8 cellular contexts compared by ENCODE assay signal in the genomic region with DNA sequence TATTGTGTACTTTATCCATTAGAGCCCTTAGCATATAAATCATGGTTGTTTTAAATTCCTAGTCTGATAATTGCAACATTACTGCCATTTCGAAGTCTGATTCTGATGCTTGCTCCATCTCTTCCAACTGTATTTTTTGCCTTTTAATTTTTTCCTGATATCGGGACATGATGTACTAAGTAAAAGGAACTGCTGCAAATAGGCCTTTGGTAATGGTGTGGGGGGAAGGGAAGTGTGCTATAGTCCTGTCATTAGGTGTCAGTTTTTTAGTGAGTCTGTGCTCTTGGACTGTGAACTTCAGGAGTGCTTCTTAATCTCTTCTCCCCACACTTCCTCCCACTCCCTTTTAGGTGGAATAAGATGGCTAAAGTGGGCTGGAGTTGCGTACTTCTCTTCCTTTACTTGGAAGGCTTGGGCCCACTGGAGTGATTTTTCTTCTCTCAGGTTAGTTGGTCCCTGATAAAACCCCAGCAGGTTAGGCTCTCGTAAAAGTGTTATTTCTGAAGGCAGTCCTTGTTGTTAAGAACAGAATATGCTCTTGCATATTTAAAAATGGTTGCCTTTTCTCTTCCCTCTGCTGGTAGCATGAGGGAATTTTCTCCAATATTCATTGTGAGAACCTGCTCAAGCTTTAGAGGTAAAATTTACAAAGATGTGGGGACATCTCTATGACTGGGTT. TPM values are rescaled to one million over a fixed set of nuclear protein-coding genes. Genes with fewer than 3 reads are reported as not detected.
DNase-seq lines count a peak whose midpoint lies in the region; ATAC-seq and TF ChIP-seq lines count a peak whose summit lies in the region.

No MANE protein-coding gene starts in this region.

- H3K9me2 ChIP-seq in PC-9 (ENCODE audit: insufficient read depth), result no peaks in the 10 kb centered on the region

- POLR2A ChIA-PET in PC-9 (lab: Charles Lee; ENCODE audit: unreplicated experiment), result no interaction called here

- no peaks in the 10 kb centered on the region for H3K9me3 ChIP-seq in PC-9 (ENCODE audit: insufficient read depth, low read depth)
- H3K9me3 ChIP-seq in thyroid gland, result no peaks in the 10 kb centered on the region

- no peaks in the 10 kb centered on the region for H3K36me3 Mint-ChIP-seq in glutamatergic neuron (ENCODE audit: unreplicated experiment)

- H3K27ac ChIP-seq in PC-9, result no peak overlapping the region
- no peak overlapping the region for H3K27ac ChIP-seq in thyroid gland

- H3K4me1 Mint-ChIP-seq in glutamatergic neuron (ENCODE audit: low read depth, unreplicated experiment), result peaks cover 8% of the 10 kb centered on the region

- no peaks in the 10 kb centered on the region; the same call in 1 of the 2 replicates for H3K79me2 ChIP-seq in PC-9 (ENCODE audit: low read depth)

- H3F3A ChIP-seq in PC-9 (ENCODE audit: insufficient read depth, low read depth), result no peaks in the 10 kb centered on the region

- no peaks in the 10 kb centered on the region for H3K9me3 Mint-ChIP-seq in glutamatergic neuron (ENCODE audit: unreplicated experiment)

- 0 out of 2 replicates have a peak, but pooled peaks cover 4% of the 10 kb centered on the region for H4K20me1 ChIP-seq in PC-9 (ENCODE audit: insufficient read depth)

- H3K27ac Mint-ChIP-seq in glutamatergic neuron (ENCODE audit: unreplicated experiment), result peak overlapping the region; percentile 5

- H3K4me3 Mint-ChIP-seq in glutamatergic neuron (ENCODE audit: unreplicated experiment), result no peak overlapping the region

- no peaks in the 10 kb centered on the region for H3K27me3 Mint-ChIP-seq in glutamatergic neuron (ENCODE audit: unreplicated experiment)

- TF ChIP-seq POLR2A in thyroid gland (IDR thresholded peaks at IDR 0.05), result no peak

- no peak overlapping the region for H2AFZ ChIP-seq in PC-9

- H3K4me1 ChIP-seq in PC-9 (replicated peaks; ENCODE audit: insufficient read depth) (no peaks in the 10 kb centered on the region), thyroid gland (peaks cover 0 to 10% of the 10 kb centered on the region in 2 donors)

- CTCF ChIA-PET in PC-9 (lab: Charles Lee), result no interaction called here

- 81 to 87% methylated on average over 4 of the region's 4 CpGs for WGBS in thyroid gland, 2 donors

- no peak overlapping the region for H3K4me3 ChIP-seq in PC-9
- no peak overlapping the region for H3K4me3 ChIP-seq in thyroid gland (replicated peaks in 1 of 3)

- TF ChIP-seq CTCF in PC-9 (conservative IDR thresholded peaks at IDR 0.05) (peak; percentile 63), glutamatergic neuron (IDR thresholded peaks at IDR 0.05; ENCODE audit: partially characterized antibody, unreplicated experiment) (peak; percentile 75), thyroid gland (IDR thresholded peaks at IDR 0.05) (peak in 5 of 6 experiments; percentile 25 to 58 (median 49))

- H3K4me2 ChIP-seq in PC-9, result no peak overlapping the region

- DNase-seq in Right ventricle myocardium inferior (ENCODE audit: missing footprints) (no peak), cardiac septum (ENCODE audit: low spot score) (no peak), PC-9 (no peak), glutamatergic neuron (no peak), thyroid gland (no peak), NCI-H510A (lab: John Stamatoyannopoulos, UW) (no peak)
- DNase-seq in activated CD4-positive, alpha-beta T cell treated with anti-CD3 and anti-CD28 coated beads, Interleukin-2, amount 50 U/mL, for 1 hour, result no peak
- DNase-seq in activated naive CD4-positive, alpha-beta T cell treated with anti-CD3 and anti-CD28 coated beads, Interleukin-2, amount 50 U/mL, for 16 hours, result no peak

- ATAC-seq in Right ventricle myocardium inferior, result peak; percentile 37

- BruUV-seq in PC-9 (replicated peaks; lab: Mats Ljungman, UMichigan), result no TSS peak

- H3K36me3 ChIP-seq in PC-9 (ENCODE audit: low read depth), result 0 out of 2 replicates have a peak, but pooled peaks cover 9% of the 10 kb centered on the region
- no peaks in the 10 kb centered on the region for H3K36me3 ChIP-seq in thyroid gland

- no peaks in the 10 kb centered on the region for H3K27me3 ChIP-seq in PC-9 (ENCODE audit: insufficient read depth, low read depth)
- H3K27me3 ChIP-seq in thyroid gland, result no peaks in the 10 kb centered on the region

- intact Hi-C loops in Right ventricle myocardium inferior (cut with DNase I), result no loop called here
- intact Hi-C loops in cardiac septum (cut with DNase I), result no loop called here
- intact Hi-C loops in PC-9 (cut with micrococcal nuclease; ENCODE audit: unreplicated experiment), result loop anchor here (1.0 kb wide), 1 partner anchor 320 kb away; no protein-coding TSS in a partner anchor
- intact Hi-C loops in thyroid gland (cut with DNase I), result no loop called here

RNA-seq across cellular contexts. Expression of a gene that starts 18.1 kb away (rescaled TPM):
- 13.8 TPM for total RNA-seq in Right ventricle myocardium inferior
- total RNA-seq in cardiac septum, result 17.7 TPM
- total RNA-seq in PC-9 (2021), result 4.6 and 4.7 TPM in 2 replicates
- 14.6 TPM for total RNA-seq in glutamatergic neuron (ENCODE audit: unreplicated experiment)
- total RNA-seq in thyroid gland, result 10 to 100 TPM; 26.9 to 45.9 (median 29.3) TPM
